In genomic region chr5:28077291-28078240, GRCh38 we compare ENCODE assay signal across 20 cellular contexts.
"Had no signal": no experiment of that assay in that cellular context is flagged by ENCODE, and none has a peak within 500 bp of the region (broad histone marks: within the 10 kb centered on the region; RNA-seq: fewer than 3 reads in every experiment).

No MANE protein-coding gene starts in this region.

- H3K27ac ChIP-seq: heart right ventricle, neutrophil, ovary, psoas muscle, right atrium auricular region, thyroid gland, VCaP had no signal

- H3K4me1 ChIP-seq: heart right ventricle, psoas muscle, right atrium auricular region, thyroid gland had no signal

- H3K36me3 ChIP-seq: heart right ventricle, neutrophil, ovary, right atrium auricular region, thyroid gland had no signal

- DNase-seq: activated CD4-positive, alpha-beta memory T cell treated with anti-CD3 and anti-CD28 coated beads, Interleukin-2, amount 10 ng/mL, durations not matched to agents 7 days and 5 days; activated CD4-positive, alpha-beta T cell treated with anti-CD3 and anti-CD28 coated beads, Interleukin-2, amount 10 ng/mL, durations not matched to agents 24 days and 14 days; effector CD4-positive, alpha-beta T cell; erythroblast; foreskin fibroblast; heart right ventricle; islet precursor cell; mammary epithelial cell; natural killer cell; ovary; psoas muscle; stimulated activated CD4-positive, alpha-beta T cell treated with anti-CD3 and anti-CD28 coated beads, Interleukin-12 subunit alpha, Interleukin-12 subunit beta, amount 100 ng/mL, for 4 hours; stimulated activated CD4-positive, alpha-beta T cell treated with anti-CD3 and anti-CD28 coated beads, Interleukin-4, amount 100 ng/mL, for 4 hours; stimulated activated naive CD8-positive, alpha-beta T cell treated with anti-CD3 and anti-CD28 coated beads, Interleukin-15, Interleukin-2, amounts not matched to agents 100 U/mL and 50 U/mL, for 24 hours; thyroid gland had no signal

- H3K27me3 ChIP-seq: heart right ventricle, neutrophil, right atrium auricular region, thyroid gland had no signal

- H3K9me3 ChIP-seq: neutrophil, ovary, right atrium auricular region, thyroid gland had no signal

- H3K4me3 ChIP-seq: heart right ventricle, ovary, psoas muscle, right atrium auricular region, thyroid gland had no signal

- ATAC-seq: activated CD4-positive, CD25-positive, alpha-beta regulatory T cell treated with anti-CD3 and anti-CD28 coated beads, Interleukin-2, amount 50 U/mL, for 24 hours; activated naive CD4-positive, alpha-beta T cell treated with anti-CD3 and anti-CD28 coated beads, Interleukin-2, amount 50 U/mL, for 72 hours; heart right ventricle; natural killer cell; psoas muscle; stimulated activated naive CD8-positive, alpha-beta T cell treated with anti-CD3 and anti-CD28 coated beads, Interleukin-15, Interleukin-2, amounts not matched to agents 100 U/mL and 50 U/mL, for 24 hours had no signal
